Comparison of ENCODE assay signal across 16 cellular contexts in genomic region chr12:87815738-87816137, GRCh38.
"Had no signal": no experiment of that assay in that cellular context is flagged by ENCODE, and none has a peak within 500 bp of the region (broad histone marks: within the 10 kb centered on the region; RNA-seq: fewer than 3 reads in every experiment).

No MANE protein-coding gene starts in this region.

- H3K36me3 Mint-ChIP-seq: activated naive CD4-positive, alpha-beta T cell treated with anti-CD3 and anti-CD28 coated beads, Interleukin-2, amount 50 U/mL, for 72 hours; naive B cell; stimulated activated naive B cell treated with anti-CD40 and anti-IgM and Interleukin-4, amounts not matched to agents 10 μg/mL and 1 μg/mL and 100 μg/mL, for 72 hours had no signal

- H3K27me3 Mint-ChIP-seq: activated B cell treated with CpG ODN at 0.5 μM for 24 hours; activated CD4-positive, alpha-beta T cell treated with anti-CD3 and anti-CD28 coated beads, Interleukin-2, amount 10 ng/mL, durations not matched to agents 7 days and 5 days; naive B cell; stimulated activated naive B cell treated with anti-CD40 and anti-IgM and Interleukin-4, amounts not matched to agents 10 μg/mL and 1 μg/mL and 100 μg/mL, for 72 hours had no signal

- H3K4me1 Mint-ChIP-seq: activated B cell treated with CpG ODN at 0.5 μM for 24 hours; activated CD4-positive, alpha-beta T cell treated with anti-CD3 and anti-CD28 coated beads, Interleukin-2, amount 10 ng/mL, durations not matched to agents 7 days and 5 days; naive B cell; stimulated activated naive B cell treated with anti-CD40 and anti-IgM and Interleukin-4, amounts not matched to agents 10 μg/mL and 1 μg/mL and 100 μg/mL, for 72 hours had no signal

- DNase-seq: activated B cell treated with CpG ODN at 0.5 μM for 24 hours; activated CD4-positive, alpha-beta T cell treated with anti-CD3 and anti-CD28 coated beads, Interleukin-2, amount 10 ng/mL, durations not matched to agents 7 days and 5 days; activated CD8-positive, alpha-beta memory T cell treated with anti-CD3 and anti-CD28 coated beads, Interleukin-2, amount 50 U/mL, for 48 hours; activated gamma-delta T cell; activated T-cell treated with anti-CD3 and anti-CD28 coated beads, Interleukin-2, amount 50 U/mL, for 72 hours; central memory CD4-positive, alpha-beta T cell; cortex of kidney; effector CD4-positive, alpha-beta T cell; head of caudate nucleus; naive B cell; stimulated activated CD4-positive, alpha-beta T cell treated with anti-CD3 and anti-CD28 coated beads, Interleukin-4, amount 100 ng/mL, for 1 hour; stimulated activated naive B cell treated with anti-CD40 and anti-IgM and Interleukin-4, amounts not matched to agents 10 μg/mL and 1 μg/mL and 100 μg/mL, for 72 hours had no signal

- H3K27ac Mint-ChIP-seq: activated B cell treated with CpG ODN at 0.5 μM for 24 hours; activated CD4-positive, alpha-beta T cell treated with anti-CD3 and anti-CD28 coated beads, Interleukin-2, amount 10 ng/mL, durations not matched to agents 7 days and 5 days; activated naive CD4-positive, alpha-beta T cell treated with anti-CD3 and anti-CD28 coated beads, Interleukin-2, amount 50 U/mL, for 72 hours; activated T-cell treated with anti-CD3 and anti-CD28 coated beads, Interleukin-2, amount 50 U/mL, for 72 hours; naive B cell; stimulated activated naive B cell treated with anti-CD40 and anti-IgM and Interleukin-4, amounts not matched to agents 10 μg/mL and 1 μg/mL and 100 μg/mL, for 72 hours had no signal

- ATAC-seq: activated naive CD4-positive, alpha-beta T cell treated with anti-CD3 and anti-CD28 coated beads, Interleukin-2, amount 50 U/mL, for 72 hours; activated T-cell treated with anti-CD3 and anti-CD28 coated beads, Interleukin-2, amount 50 U/mL, for 72 hours; stimulated activated naive B cell treated with anti-CD40 and anti-IgM and Interleukin-4, amounts not matched to agents 10 μg/mL and 1 μg/mL and 100 μg/mL, for 72 hours had no signal

- H3K9me3 Mint-ChIP-seq: activated B cell treated with CpG ODN at 0.5 μM for 24 hours; activated CD4-positive, alpha-beta T cell treated with anti-CD3 and anti-CD28 coated beads, Interleukin-2, amount 10 ng/mL, durations not matched to agents 7 days and 5 days; stimulated activated naive B cell treated with anti-CD40 and anti-IgM and Interleukin-4, amounts not matched to agents 10 μg/mL and 1 μg/mL and 100 μg/mL, for 72 hours had no signal

- H3K4me3 Mint-ChIP-seq: activated B cell treated with CpG ODN at 0.5 μM for 24 hours; activated CD4-positive, alpha-beta T cell treated with anti-CD3 and anti-CD28 coated beads, Interleukin-2, amount 10 ng/mL, durations not matched to agents 7 days and 5 days; activated T-cell treated with anti-CD3 and anti-CD28 coated beads, Interleukin-2, amount 50 U/mL, for 72 hours; naive B cell; stimulated activated naive B cell treated with anti-CD40 and anti-IgM and Interleukin-4, amounts not matched to agents 10 μg/mL and 1 μg/mL and 100 μg/mL, for 72 hours had no signal

- H3K4me3 ChIP-seq: lung had no signal

- FAIRE-seq: endothelial cell of umbilical vein, frontal cortex had no signal
